Comparison of ENCODE assay signal across 8 cellular contexts in the genomic region with DNA sequence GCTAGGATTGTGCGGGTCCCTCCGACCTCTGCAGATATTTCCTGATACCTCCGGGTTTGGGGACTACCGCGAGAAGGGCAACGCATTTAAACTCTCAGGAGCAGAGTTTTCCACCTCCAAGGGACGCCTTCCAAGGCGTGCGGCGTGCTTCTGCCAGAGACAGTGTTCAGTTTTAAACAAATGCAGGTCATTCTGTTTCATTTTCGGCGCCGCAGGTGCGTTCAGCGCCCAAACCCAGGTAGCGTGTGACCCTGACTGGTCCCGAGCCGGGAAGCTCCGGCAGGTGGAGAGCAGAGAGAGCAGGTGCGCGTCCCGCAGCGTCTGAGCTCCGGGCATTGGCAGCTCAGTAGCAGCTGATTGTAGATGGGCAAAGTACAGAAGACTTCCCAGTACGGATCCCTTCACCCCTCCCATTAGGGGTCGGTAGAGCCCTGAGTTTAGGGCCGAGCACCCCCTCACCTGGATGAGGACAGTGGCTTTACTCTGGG. TPM values are rescaled to one million over a fixed set of nuclear protein-coding genes. Genes with fewer than 3 reads are reported as not detected.
DNase-seq lines count a peak whose midpoint lies in the region; ATAC-seq lines count a peak whose summit lies in the region.

No MANE protein-coding gene starts in this region.

- H3K4me3 Mint-ChIP-seq in activated CD8-positive, alpha-beta memory T cell treated with anti-CD3 and anti-CD28 coated beads, Interleukin-2, amount 10 ng/mL, durations not matched to agents 7 days and 5 days, result peak overlapping the region; percentile 41
- peak overlapping the region in 4 of 5 donors; percentile 27 to 58 (median 48) for H3K4me3 Mint-ChIP-seq in immature natural killer cell
- H3K4me3 Mint-ChIP-seq in stimulated activated memory B cell treated with anti-CD40 and anti-IgM and Interleukin-4, amounts not matched to agents 10 μg/mL and 1 μg/mL and 100 μg/mL, for 72 hours, result peak overlapping the region; percentile 70

- CTCF ChIA-PET in activated CD8-positive, alpha-beta memory T cell treated with anti-CD3 and anti-CD28 coated beads, Interleukin-2, amount 10 ng/mL, durations not matched to agents 7 days and 5 days (lab: Charles Lee), result interaction anchor here (1.4 to 1.8 kb wide), 2 partner anchors 10 to 16 kb away, joined by 3 to 9 read pairs; no protein-coding TSS in a partner anchor

- H3K9me3 Mint-ChIP-seq in activated CD8-positive, alpha-beta memory T cell treated with anti-CD3 and anti-CD28 coated beads, Interleukin-2, amount 10 ng/mL, durations not matched to agents 7 days and 5 days (ENCODE audit: low read depth), result no peaks in the 10 kb centered on the region
- H3K9me3 Mint-ChIP-seq in immature natural killer cell, result peaks cover 0 to 2% (median 0%) of the 10 kb centered on the region in 6 donors
- no peaks in the 10 kb centered on the region for H3K9me3 Mint-ChIP-seq in stimulated activated memory B cell treated with anti-CD40 and anti-IgM and Interleukin-4, amounts not matched to agents 10 μg/mL and 1 μg/mL and 100 μg/mL, for 72 hours

- peaks cover 47% of the 10 kb centered on the region for H3K4me1 Mint-ChIP-seq in activated CD8-positive, alpha-beta memory T cell treated with anti-CD3 and anti-CD28 coated beads, Interleukin-2, amount 10 ng/mL, durations not matched to agents 7 days and 5 days
- H3K4me1 Mint-ChIP-seq in immature natural killer cell, result peaks cover 10% of the 10 kb centered on the region in 2 donors
- peaks cover 58% of the 10 kb centered on the region for H3K4me1 Mint-ChIP-seq in stimulated activated memory B cell treated with anti-CD40 and anti-IgM and Interleukin-4, amounts not matched to agents 10 μg/mL and 1 μg/mL and 100 μg/mL, for 72 hours

- no peaks in the 10 kb centered on the region for H3K36me3 Mint-ChIP-seq in activated CD8-positive, alpha-beta memory T cell treated with anti-CD3 and anti-CD28 coated beads, Interleukin-2, amount 10 ng/mL, durations not matched to agents 7 days and 5 days
- H3K36me3 Mint-ChIP-seq in immature natural killer cell, result peaks cover 0 to 8% (median 0%) of the 10 kb centered on the region in 3 donors
- H3K36me3 Mint-ChIP-seq in stimulated activated memory B cell treated with anti-CD40 and anti-IgM and Interleukin-4, amounts not matched to agents 10 μg/mL and 1 μg/mL and 100 μg/mL, for 72 hours, result no peaks in the 10 kb centered on the region

- DNase-seq in NCI-H345 (lab: John Stamatoyannopoulos, UW) (peak; percentile 34), NCI-H345 treated with DMSO at 0.1 percent for 48 hours (lab: John Stamatoyannopoulos, UW; ENCODE audit: unreplicated experiment) (no peak), immature natural killer cell (no peak), A172 (ENCODE audit: low spot score) (no peak)
- DNase-seq in activated CD8-positive, alpha-beta memory T cell treated with anti-CD3 and anti-CD28 coated beads, Interleukin-2, amount 10 ng/mL, durations not matched to agents 7 days and 5 days, result no peak
- no peak for DNase-seq in stimulated activated CD4-positive, alpha-beta T cell treated with anti-CD3 and anti-CD28 coated beads, Interleukin-4, amount 100 ng/mL, for 24 hours

- no peak for ATAC-seq in activated CD8-positive, alpha-beta memory T cell treated with anti-CD3 and anti-CD28 coated beads, Interleukin-2, amount 10 ng/mL, durations not matched to agents 7 days and 5 days
- no peak for ATAC-seq in stimulated activated memory B cell treated with anti-CD40 and anti-IgM and Interleukin-4, amounts not matched to agents 10 μg/mL and 1 μg/mL and 100 μg/mL, for 72 hours
- no peak for ATAC-seq in HG02763 (IDR thresholded peaks at IDR 0.05; ENCODE audit: unreplicated experiment)

- peaks cover 90% of the 10 kb centered on the region for H3K27me3 Mint-ChIP-seq in activated CD8-positive, alpha-beta memory T cell treated with anti-CD3 and anti-CD28 coated beads, Interleukin-2, amount 10 ng/mL, durations not matched to agents 7 days and 5 days
- H3K27me3 Mint-ChIP-seq in immature natural killer cell (ENCODE audit: low read depth in 3 of 3), result peaks cover 15 to 24% (median 18%) of the 10 kb centered on the region in 3 donors
- peaks cover 86% of the 10 kb centered on the region for H3K27me3 Mint-ChIP-seq in stimulated activated memory B cell treated with anti-CD40 and anti-IgM and Interleukin-4, amounts not matched to agents 10 μg/mL and 1 μg/mL and 100 μg/mL, for 72 hours

- no peak overlapping the region for H3K27ac Mint-ChIP-seq in activated CD8-positive, alpha-beta memory T cell treated with anti-CD3 and anti-CD28 coated beads, Interleukin-2, amount 10 ng/mL, durations not matched to agents 7 days and 5 days
- H3K27ac Mint-ChIP-seq in immature natural killer cell, result no peak overlapping the region
- H3K27ac Mint-ChIP-seq in stimulated activated memory B cell treated with anti-CD40 and anti-IgM and Interleukin-4, amounts not matched to agents 10 μg/mL and 1 μg/mL and 100 μg/mL, for 72 hours, result no peak overlapping the region

RNA-seq across cellular contexts. Expression of gene CYP26A1, which starts 1.4 kb away (rescaled TPM):
- not detected for total RNA-seq in activated CD8-positive, alpha-beta memory T cell treated with anti-CD3 and anti-CD28 coated beads, Interleukin-2, amount 10 ng/mL, durations not matched to agents 7 days and 5 days
- not detected for polyA plus RNA-seq in immature natural killer cell
- total RNA-seq in A172 (2014; rRNA removed; shearing (Covaris generic)), result 0.65 TPM in 1 of 2 replicates, not detected in the other

RNA-seq across cellular contexts. Expression of gene CYP26C1, which starts 11.7 kb away (rescaled TPM):
- total RNA-seq in activated CD8-positive, alpha-beta memory T cell treated with anti-CD3 and anti-CD28 coated beads, Interleukin-2, amount 10 ng/mL, durations not matched to agents 7 days and 5 days, result under 1 TPM; 0.05 to 0.18 TPM
- polyA plus RNA-seq in immature natural killer cell, result 1 to 10 TPM in 1 of 3 donors, under 1 TPM in 1, not detected in 1; 0.12 to 1.3 TPM
- total RNA-seq in A172 (2014; rRNA removed; shearing (Covaris generic)), result 0.02 TPM in 1 of 2 replicates, not detected in the other
